In the genomic region with DNA sequence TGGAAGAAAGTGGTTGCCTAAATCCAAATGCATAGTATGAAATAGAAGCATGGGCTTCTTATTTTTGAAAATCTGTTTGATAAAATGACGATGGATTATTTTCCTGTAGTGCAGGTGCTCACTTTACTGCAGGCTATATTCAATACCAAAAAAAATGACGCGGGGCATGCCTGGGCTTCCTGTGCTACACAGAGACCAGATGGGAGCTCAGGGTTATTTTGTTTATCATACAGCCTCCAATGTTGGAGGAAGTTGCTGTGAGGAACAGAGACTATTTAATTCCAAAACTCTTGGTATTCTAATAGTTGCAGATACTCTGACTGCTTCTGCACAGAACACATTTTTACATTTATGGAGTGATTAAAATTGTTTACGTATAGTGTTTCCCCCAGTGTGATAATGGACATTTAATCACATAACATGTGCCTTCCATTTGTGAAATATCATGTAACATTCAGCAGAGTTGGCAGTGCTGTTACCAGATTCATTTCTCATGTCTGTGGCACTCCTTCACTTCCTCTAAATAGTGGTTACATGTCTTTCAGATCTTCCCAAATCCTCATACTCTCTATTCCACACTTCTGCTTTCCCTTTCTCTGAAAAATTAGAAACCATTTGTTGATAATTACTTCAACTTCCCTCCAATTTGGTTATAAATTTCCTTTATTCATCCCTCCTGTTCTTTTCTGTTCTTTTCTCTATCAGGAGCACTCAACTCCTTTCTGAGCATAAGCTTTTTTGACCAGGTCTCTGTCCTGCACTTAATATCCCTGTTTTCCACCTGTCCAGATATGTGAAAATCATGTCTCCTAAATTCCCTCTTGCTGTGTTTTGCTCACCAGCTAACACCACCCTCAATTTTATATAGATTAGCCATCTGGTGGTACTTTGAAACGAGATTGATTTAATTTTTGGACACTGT, we compare ENCODE assay signal across 14 cellular contexts.
A peak's percentile ranks its signal among the peaks of the same experiment; 100 is the strongest.
DNase-seq lines count a peak whose midpoint lies in the region; ATAC-seq and TF ChIP-seq lines count a peak whose summit lies in the region.
"Had no signal": no experiment of that assay in that cellular context is flagged by ENCODE, and none has a peak within 500 bp of the region (broad histone marks: within the 10 kb centered on the region; RNA-seq: fewer than 3 reads in every experiment).

No MANE protein-coding gene starts in this region.

- H3K4me3 ChIP-seq in naive thymus-derived CD4-positive, alpha-beta T cell (ENCODE audit: low read length), result no peak overlapping the region
- H3K4me3 ChIP-seq in esophagus muscularis mucosa (no peak overlapping the region), stomach (no peak overlapping the region)
- H3K4me3 ChIP-seq: thyroid gland had no signal

- H3K4me3 Mint-ChIP-seq in naive thymus-derived CD4-positive, alpha-beta T cell, result no peak overlapping the region
- H3K4me3 Mint-ChIP-seq: activated naive CD8-positive, alpha-beta T cell treated with anti-CD3 and anti-CD28 coated beads, Interleukin-2, amount 50 U/mL, for 24 hours; T-helper 1 cell treated with Interleukin-12 subunit alpha and Interleukin-12 subunit beta and Interleukin-4 antibody, amounts not matched to agents 30 μg/mL and 1 μg/mL, for 36 hours had no signal

- no peaks in the 10 kb centered on the region for H3K27me3 ChIP-seq in naive thymus-derived CD4-positive, alpha-beta T cell (ENCODE audit: control insufficient read depth in 2 of 2, insufficient read depth in 2 of 2, low read length in 2 of 2)
- H3K27me3 ChIP-seq in esophagus muscularis mucosa (no peaks in the 10 kb centered on the region), stomach (no peaks in the 10 kb centered on the region)
- H3K27me3 ChIP-seq: neutrophil, thyroid gland had no signal

- H3K4me1 ChIP-seq in naive thymus-derived CD4-positive, alpha-beta T cell (ENCODE audit: control insufficient read depth in 2 of 2, insufficient read depth in 2 of 2, low read length in 2 of 2), result no peaks in the 10 kb centered on the region
- H3K4me1 ChIP-seq in esophagus muscularis mucosa, result no peaks in the 10 kb centered on the region
- H3K4me1 ChIP-seq in stomach, result no peaks in the 10 kb centered on the region
- H3K4me1 ChIP-seq: thyroid gland had no signal

- peaks cover 0 to 2% (median 0%) of the 10 kb centered on the region in 7 donors for H3K4me1 Mint-ChIP-seq in naive thymus-derived CD4-positive, alpha-beta T cell
- H3K4me1 Mint-ChIP-seq: activated naive CD8-positive, alpha-beta T cell treated with anti-CD3 and anti-CD28 coated beads, Interleukin-2, amount 50 U/mL, for 24 hours had no signal

- H3K9me3 ChIP-seq in naive thymus-derived CD4-positive, alpha-beta T cell (ENCODE audit: control insufficient read depth in 2 of 3, low read length in 3 of 3), result no peaks in the 10 kb centered on the region
- H3K9me3 ChIP-seq in esophagus muscularis mucosa, result no peaks in the 10 kb centered on the region
- H3K9me3 ChIP-seq in stomach, result no peaks in the 10 kb centered on the region
- H3K9me3 ChIP-seq: neutrophil, thyroid gland had no signal

- no peaks in the 10 kb centered on the region for H3K36me3 Mint-ChIP-seq in naive thymus-derived CD4-positive, alpha-beta T cell

- WGBS in esophagus muscularis mucosa, result 39% methylated on average over 5 of the region's 5 CpGs
- WGBS in stomach, 5 donors, result 50 to 58% (median 54%) methylated on average over 5 of the region's 5 CpGs

- DNase-seq in NCI-H2107 treated with DMSO at 0.1 percent for 48 hours (lab: John Stamatoyannopoulos, UW; ENCODE audit: unreplicated experiment) (peak; percentile 47), NCI-H2107 (lab: John Stamatoyannopoulos, UW) (no peak), NCI-H2171 treated with DMSO at 0.1 percent for 48 hours (lab: John Stamatoyannopoulos, UW) (peak; percentile 95), SKM-1 (lab: John Stamatoyannopoulos, UW; ENCODE audit: unreplicated experiment) (peak; percentile 51), esophagus muscularis mucosa (ENCODE audit: extremely low spot score) (no peak), HT-29 (ENCODE audit: low spot score) (no peak), stomach (no peak)
- no peak for DNase-seq in naive thymus-derived CD4-positive, alpha-beta T cell
- DNase-seq: activated naive CD8-positive, alpha-beta T cell treated with anti-CD3 and anti-CD28 coated beads, Interleukin-2, amount 50 U/mL, for 24 hours; erythroblast; NCI-H146; thyroid gland had no signal

- no peak for TF ChIP-seq POLR2A in esophagus muscularis mucosa (IDR thresholded peaks at IDR 0.05; ENCODE audit: low read depth)
- TF ChIP-seq POLR2A in stomach (IDR thresholded peaks at IDR 0.05), result no peak

- TF ChIP-seq CTCF in esophagus muscularis mucosa (IDR thresholded peaks at IDR 0.05) (no peak), stomach (IDR thresholded peaks at IDR 0.05) (no peak)

- H3K27ac Mint-ChIP-seq in naive thymus-derived CD4-positive, alpha-beta T cell, result no peak overlapping the region
- H3K27ac Mint-ChIP-seq: activated naive CD8-positive, alpha-beta T cell treated with anti-CD3 and anti-CD28 coated beads, Interleukin-2, amount 50 U/mL, for 24 hours; T-helper 1 cell treated with Interleukin-12 subunit alpha and Interleukin-12 subunit beta and Interleukin-4 antibody, amounts not matched to agents 30 μg/mL and 1 μg/mL, for 36 hours had no signal

- peak; percentile 44 for ATAC-seq in naive thymus-derived CD4-positive, alpha-beta T cell
- ATAC-seq: activated naive CD8-positive, alpha-beta T cell treated with anti-CD3 and anti-CD28 coated beads, Interleukin-2, amount 50 U/mL, for 24 hours had no signal

- H3K27me3 Mint-ChIP-seq in naive thymus-derived CD4-positive, alpha-beta T cell, result peaks cover 0 to 7% (median 0%) of the 10 kb centered on the region in 5 donors

- no peak overlapping the region for H3K27ac ChIP-seq in naive thymus-derived CD4-positive, alpha-beta T cell (ENCODE audit: low read depth, low read length)
- H3K27ac ChIP-seq in esophagus muscularis mucosa (replicated peaks in 1 of 4) (no peak overlapping the region), stomach (no peak overlapping the region)
- H3K27ac ChIP-seq: neutrophil, thyroid gland had no signal

- intact Hi-C loops in naive thymus-derived CD4-positive, alpha-beta T cell (cut with micrococcal nuclease), result loop anchor here in 1 of 2 donors (1.0 kb wide), 1 partner anchor 9 kb away; no protein-coding TSS in a partner anchor
- intact Hi-C loops in esophagus muscularis mucosa (cut with DNase I), result no loop called here
- intact Hi-C loops in stomach (cut with DNase I; ENCODE audit: low total_unique reads), result no loop called here

- no peaks in the 10 kb centered on the region for H3K36me3 ChIP-seq in naive thymus-derived CD4-positive, alpha-beta T cell (ENCODE audit: control insufficient read depth in 2 of 3, insufficient read depth in 3 of 3, low read length in 3 of 3)
- no peaks in the 10 kb centered on the region for H3K36me3 ChIP-seq in esophagus muscularis mucosa
- H3K36me3 ChIP-seq in stomach, result no peaks in the 10 kb centered on the region
- H3K36me3 ChIP-seq: neutrophil, thyroid gland had no signal

- POLR2A ChIA-PET in naive thymus-derived CD4-positive, alpha-beta T cell (lab: Charles Lee), result no interaction called here

- TF ChIP-seq EP300 in esophagus muscularis mucosa (IDR thresholded peaks at IDR 0.05), result no peak
- no peak for TF ChIP-seq EP300 in stomach (IDR thresholded peaks at IDR 0.05)

- H3K9me3 Mint-ChIP-seq in naive thymus-derived CD4-positive, alpha-beta T cell, result no peaks in the 10 kb centered on the region
- H3K9me3 Mint-ChIP-seq: activated naive CD8-positive, alpha-beta T cell treated with anti-CD3 and anti-CD28 coated beads, Interleukin-2, amount 50 U/mL, for 24 hours; T-helper 1 cell treated with Interleukin-12 subunit alpha and Interleukin-12 subunit beta and Interleukin-4 antibody, amounts not matched to agents 30 μg/mL and 1 μg/mL, for 36 hours had no signal

- CTCF ChIA-PET in naive thymus-derived CD4-positive, alpha-beta T cell (lab: Charles Lee), result no interaction called here

Comparison
In these comparisons a context has a peak if more than half of its experiments do, and no peak if none do; other contexts are left out.
1. DNase-seq: peak in NCI-H2107 treated with DMSO at 0.1 percent for 48 hours (single experiment), NCI-H2171 treated with DMSO at 0.1 percent for 48 hours (single experiment) and SKM-1 (single experiment); none in NCI-H2107 (single experiment), naive thymus-derived CD4-positive, alpha-beta T cell (0 of 9), esophagus muscularis mucosa (single experiment), HT-29 (single experiment) and stomach (single experiment).